ENCODE assay signal across 7 cellular contexts in the genomic region with DNA sequence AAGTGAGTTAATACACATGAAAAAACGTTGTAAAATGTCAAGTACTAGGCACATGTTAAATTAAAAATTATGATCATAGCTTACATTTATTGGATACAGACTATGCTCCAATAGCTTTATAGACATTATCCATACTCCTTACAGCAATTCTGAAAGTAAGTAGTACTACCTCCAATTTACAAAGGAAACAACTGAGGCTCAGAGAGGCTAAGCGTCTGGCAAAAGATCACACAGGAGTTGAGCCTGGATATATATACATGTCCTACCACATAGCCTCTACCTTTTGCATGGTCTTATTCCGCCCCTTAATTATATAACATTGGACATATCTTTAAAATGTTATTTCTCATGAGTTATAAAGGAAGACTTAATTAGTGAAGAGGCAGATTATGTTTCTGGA.
"Had no signal": no experiment of that assay in that cellular context is flagged by ENCODE, and none has a peak within 500 bp of the region (broad histone marks: within the 10 kb centered on the region; RNA-seq: fewer than 3 reads in every experiment).

No MANE protein-coding gene starts in this region.

- DNase-seq: GDM1, GF-D8 had no signal

- FAIRE-seq: G401.6, GM12891, GM12892, GM18507, GM19239 had no signal
